ENCODE assay signal across 17 cellular contexts in genomic region chr9:37426846-37427245, GRCh38.
"Had no signal": no experiment of that assay in that cellular context is flagged by ENCODE, and none has a peak within 500 bp of the region (broad histone marks: within the 10 kb centered on the region; RNA-seq: fewer than 3 reads in every experiment).

No MANE protein-coding gene starts in this region.

- DNase-seq: effector CD4-positive, alpha-beta T cell; endodermal cell; erythroblast; foreskin keratinocyte; head of caudate nucleus; left colon; left ventricle myocardium superior; mesendoderm; naive B cell; psoas muscle; retina; stimulated activated CD4-positive, alpha-beta T cell treated with anti-CD3 and anti-CD28 coated beads, Interleukin-4, amount 100 ng/mL, for 1 hour; stimulated activated CD8-positive, alpha-beta memory T cell treated with anti-CD3 and anti-CD28 coated beads, Interleukin-4, amount 100 ng/mL, for 48 hours; trophoblast cell had no signal

- FAIRE-seq: endothelial cell of umbilical vein had no signal

- ATAC-seq: foreskin keratinocyte; left colon; left ventricle myocardium superior; psoas muscle; stimulated activated effector memory CD8-positive, alpha-beta T cell treated with anti-CD3 and anti-CD28 coated beads, Interleukin-12 subunit alpha, Interleukin-12 subunit beta, amount 100 ng/mL, for 72 hours had no signal

- H3K4me3 Mint-ChIP-seq: endodermal cell; nephron; stimulated activated effector memory CD8-positive, alpha-beta T cell treated with anti-CD3 and anti-CD28 coated beads, Interleukin-12 subunit alpha, Interleukin-12 subunit beta, amount 100 ng/mL, for 72 hours had no signal

- H3K9me3 Mint-ChIP-seq: endodermal cell; naive B cell; nephron; stimulated activated effector memory CD8-positive, alpha-beta T cell treated with anti-CD3 and anti-CD28 coated beads, Interleukin-12 subunit alpha, Interleukin-12 subunit beta, amount 100 ng/mL, for 72 hours had no signal

- H3K27me3 Mint-ChIP-seq: naive B cell had no signal

- H3K27ac Mint-ChIP-seq: endodermal cell; nephron; stimulated activated effector memory CD8-positive, alpha-beta T cell treated with anti-CD3 and anti-CD28 coated beads, Interleukin-12 subunit alpha, Interleukin-12 subunit beta, amount 100 ng/mL, for 72 hours had no signal
